Comparison of ENCODE assay signal across 8 cellular contexts in genomic region chr11:3021125-3021524, GRCh38. TPM values are rescaled to one million over a fixed set of nuclear protein-coding genes. Genes with fewer than 3 reads are reported as not detected.
DNase-seq lines count a peak whose midpoint lies in the region; ATAC-seq and TF ChIP-seq lines count a peak whose summit lies in the region.

No MANE protein-coding gene starts in this region.

- no peaks in the 10 kb centered on the region for H3K9me3 ChIP-seq in cardiac muscle cell (ENCODE audit: low read depth)
- H3K9me3 ChIP-seq in adipocyte (ENCODE audit: control insufficient read depth, low read length): no peaks in the 10 kb centered on the region
- no peaks in the 10 kb centered on the region for H3K9me3 ChIP-seq in transverse colon
- H3K9me3 ChIP-seq in upper lobe of left lung: no peaks in the 10 kb centered on the region

- H3K4me3 ChIP-seq in cardiac muscle cell (no peak overlapping the region), adipocyte (ENCODE audit: low read length) (no peak overlapping the region), transverse colon (no peak overlapping the region), upper lobe of left lung (no peak overlapping the region)

- in situ Hi-C loops in transverse colon (cut with MboI; ENCODE audit: low pct_ligation_motif_present in 1 of 4, low pct_unique_long_range_greater_than_20kb in 1 of 4, low sequenced_read_pairs in 3 of 4): loop anchor here in 1 of 4 donors (10.0 kb wide), 1 partner anchor 46 kb away; no protein-coding TSS in a partner anchor

- H3K4me1 ChIP-seq in cardiac muscle cell (ENCODE audit: low read depth) (no peaks in the 10 kb centered on the region), adipocyte (ENCODE audit: control insufficient read depth, insufficient read depth, low read length) (peaks cover 28% of the 10 kb centered on the region), transverse colon (peaks cover 0 to 15% (median 5%) of the 10 kb centered on the region in 4 donors), upper lobe of left lung (peaks cover 0 to 10% (median 2%) of the 10 kb centered on the region in 4 donors)

- no peak overlapping the region for H3K27ac ChIP-seq in cardiac muscle cell
- H3K27ac ChIP-seq in transverse colon: no peak overlapping the region
- H3K27ac ChIP-seq in upper lobe of left lung: no peak overlapping the region

- no peak for ATAC-seq in upper lobe of left lung (ENCODE audit: low FRiP score in 2 of 2)

- no peak for TF ChIP-seq POLR2A in transverse colon (IDR thresholded peaks at IDR 0.05)
- no peak for TF ChIP-seq POLR2A in upper lobe of left lung (IDR thresholded peaks at IDR 0.05)

- intact Hi-C loops in cardiac septum (cut with DNase I): no loop called here
- intact Hi-C loops in transverse colon (cut with DNase I; ENCODE audit: low total_unique reads): no loop called here

- DNase-seq in cardiac muscle cell (ENCODE audit: low read depth in 1 of 2, low spot score in 1 of 2) (peak; percentile 32 to 64), cardiac septum (ENCODE audit: low spot score) (no peak), NCI-H1092 (lab: John Stamatoyannopoulos, UW) (peak; percentile 51), adipocyte (ENCODE audit: low read depth) (peak; percentile 30), iPS DF 19.7 (ENCODE audit: low read depth, low spot score) (peak; percentile 25), transverse colon (peak; percentile 61), foreskin melanocyte (no peak), upper lobe of left lung (no peak)

- TF ChIP-seq CTCF in cardiac muscle cell (IDR thresholded peaks at IDR 0.05; ENCODE audit: low read depth, low read length) (peak; percentile 45), transverse colon (IDR thresholded peaks at IDR 0.05) (peak; percentile 35 to 70 (median 61)), upper lobe of left lung (IDR thresholded peaks at IDR 0.05) (peak in 3 of 6 experiments; percentile 42 to 53 (median 50))

- WGBS in transverse colon (ENCODE audit: low coverage in 1 of 2), 2 donors: 20 to 57% methylated on average over 1 to 4 of the region's 4 CpGs
- 61 to 75% methylated on average over 4 of the region's 4 CpGs for WGBS in upper lobe of left lung, 2 donors

- no peaks in the 10 kb centered on the region for H3K27me3 ChIP-seq in cardiac muscle cell
- H3K27me3 ChIP-seq in adipocyte (replicated peaks; ENCODE audit: control insufficient read depth, insufficient read depth, low read length): no peaks in the 10 kb centered on the region
- H3K27me3 ChIP-seq in transverse colon: no peaks in the 10 kb centered on the region
- H3K27me3 ChIP-seq in upper lobe of left lung: no peaks in the 10 kb centered on the region

- H3K9ac ChIP-seq in adipocyte (ENCODE audit: low read length): no peak overlapping the region

- H3K36me3 ChIP-seq in cardiac muscle cell (peaks cover 32% of the 10 kb centered on the region), adipocyte (ENCODE audit: control insufficient read depth, insufficient read depth, low read length, severe bottlenecking) (peaks cover 69% of the 10 kb centered on the region), transverse colon (peaks cover 0 to 46% (median 21%) of the 10 kb centered on the region in 4 donors), upper lobe of left lung (peaks cover 26 to 83% (median 58%) of the 10 kb centered on the region in 4 donors)

- TF ChIP-seq EP300 in transverse colon (IDR thresholded peaks at IDR 0.05; ENCODE audit: low read depth): no peak
- TF ChIP-seq EP300 in upper lobe of left lung (IDR thresholded peaks at IDR 0.05): no peak

RNA-seq across cellular contexts. Expression of gene NAP1L4, which starts 29.0 kb away (rescaled TPM):
- 132 and 150 TPM in 2 replicates for total RNA-seq in cardiac muscle cell
- 250 and 254 TPM in 2 replicates for polyA plus RNA-seq in cardiac muscle cell
- total RNA-seq in cardiac septum: 189 TPM
- 100 to 1,000 TPM in 3 of 4 donors, 10 to 100 TPM in 1; 63.6 to 140 (median 111) TPM for total RNA-seq in transverse colon
- 100 to 1,000 TPM in 3 of 6 donors, 10 to 100 TPM in 3; 81.1 to 194 (median 103) TPM for total RNA-seq in upper lobe of left lung

RNA-seq across cellular contexts. Expression of gene CARS1, which starts 36.1 kb away (rescaled TPM):
- total RNA-seq in cardiac muscle cell (18.5 and 21.5 TPM in 2 replicates), cardiac septum (17.1 TPM), transverse colon (10 to 100 TPM; 37.0 to 61.3 (median 52.3) TPM), upper lobe of left lung (10 to 100 TPM; 28.9 to 54.1 (median 43.0) TPM)
- polyA plus RNA-seq in cardiac muscle cell: 18.7 and 24.2 TPM in 2 replicates

Comparison
In these comparisons a context has a peak if more than half of its experiments do, and no peak if none do; other contexts are left out.
1. DNase-seq: peak in cardiac muscle cell (2 of 2), NCI-H1092 (single experiment), adipocyte (single experiment), iPS DF 19.7 (single experiment) and transverse colon (single experiment); none in cardiac septum (single experiment), foreskin melanocyte (single experiment) and upper lobe of left lung (0 of 2).